In genomic region chr5:59126665-59127354, GRCh38 we compare ENCODE assay signal across 8 cellular contexts.
DNase-seq lines count a peak whose midpoint lies in the region; ATAC-seq and TF ChIP-seq lines count a peak whose summit lies in the region.

No MANE protein-coding gene starts in this region.

- no peaks in the 10 kb centered on the region for H3K9me2 ChIP-seq in neural cell (ENCODE audit: insufficient read depth, low read length)

- H3K4me3 ChIP-seq in dorsolateral prefrontal cortex = peak overlapping the region in 57 of 59 donors; percentile 14 to 65 (median 48)
- H3K4me3 ChIP-seq in neural cell (ENCODE audit: low read length) = peak overlapping the region; percentile 60

- no peaks in the 10 kb centered on the region for H4K20me1 ChIP-seq in neural cell (ENCODE audit: insufficient read depth)

- DNase-seq in Ammon's horn (ENCODE audit: low spot score) = peak; percentile 22
- DNase-seq in LHCN-M2 (ENCODE audit: low read depth) = peak; percentile 27
- no peak for DNase-seq in dorsolateral prefrontal cortex
- no peak for DNase-seq in progenitor cell of endocrine pancreas (ENCODE audit: low spot score, unreplicated experiment)
- no peak for DNase-seq in NCI-H526 (lab: John Stamatoyannopoulos, UW)
- no peak for DNase-seq in SIG-M5 treated with dmso at 0.1 percent for 504 hours (lab: John Stamatoyannopoulos, UW; ENCODE audit: unreplicated experiment)

- peak overlapping the region; percentile 81 for H3K4me2 ChIP-seq in neural cell (ENCODE audit: low read length)

- H3K27ac ChIP-seq in dorsolateral prefrontal cortex (peak overlapping the region in 55 of 59 donors; percentile 6 to 86 (median 65)), neural cell (ENCODE audit: low read length) (peak overlapping the region; percentile 99)

- no peaks in the 10 kb centered on the region for H3K79me2 ChIP-seq in neural cell (replicated peaks; ENCODE audit: insufficient read depth, low read length)

- no peaks in the 10 kb centered on the region for H3K36me3 Mint-ChIP-seq in progenitor cell of endocrine pancreas (ENCODE audit: insufficient read depth)

- no peak for TF ChIP-seq CTCF in dorsolateral prefrontal cortex (IDR thresholded peaks at IDR 0.05 in 54 of 56, conservative IDR thresholded peaks at IDR 0.05 in 2 of 56; ENCODE audit: low read depth in 1 of 56, partially characterized antibody in 56 of 56)
- TF ChIP-seq CTCF in neural cell (IDR thresholded peaks at IDR 0.05; ENCODE audit: poor library complexity, severe bottlenecking) = no peak
- no peak for TF ChIP-seq CTCF in progenitor cell of endocrine pancreas (IDR thresholded peaks at IDR 0.05; ENCODE audit: unreplicated experiment)

- intact Hi-C loops in dorsolateral prefrontal cortex (cut with DNase I) = no loop called here

- H3K9ac ChIP-seq in neural cell (ENCODE audit: low read length) = peak overlapping the region; percentile 85

- ATAC-seq in HG03175 (IDR thresholded peaks at IDR 0.05; ENCODE audit: unreplicated experiment) = no peak

- no peaks in the 10 kb centered on the region for H3K9me3 ChIP-seq in neural cell (ENCODE audit: low read length)

- H3K27me3 ChIP-seq in dorsolateral prefrontal cortex = no peaks in the 10 kb centered on the region
- no peaks in the 10 kb centered on the region for H3K27me3 ChIP-seq in neural cell (ENCODE audit: insufficient read depth, low read depth, low read length)

- no peaks in the 10 kb centered on the region for H3K36me3 ChIP-seq in neural cell (ENCODE audit: insufficient read depth, low read length)

- no peak for TF ChIP-seq RAD21 in neural cell (conservative IDR thresholded peaks at IDR 0.05)

- H3F3A ChIP-seq in neural cell (ENCODE audit: insufficient read depth, low read length, poor library complexity, severe bottlenecking) = no peaks in the 10 kb centered on the region

- no peaks in the 10 kb centered on the region for H3K27me3 Mint-ChIP-seq in progenitor cell of endocrine pancreas

- H3K4me3 Mint-ChIP-seq in progenitor cell of endocrine pancreas (ENCODE audit: low read depth) = no peak overlapping the region

- no peaks in the 10 kb centered on the region for H3K9me3 Mint-ChIP-seq in progenitor cell of endocrine pancreas (ENCODE audit: low read depth)

- peak overlapping the region; percentile 51 for H2AFZ ChIP-seq in neural cell (ENCODE audit: low read depth, low read length)

- no peak for TF ChIP-seq EP300 in neural cell (conservative IDR thresholded peaks at IDR 0.05; ENCODE audit: poor library complexity, severe bottlenecking)

- peaks cover 8% of the 10 kb centered on the region for H3K4me1 Mint-ChIP-seq in progenitor cell of endocrine pancreas (ENCODE audit: low read depth)

- H3K27ac Mint-ChIP-seq in progenitor cell of endocrine pancreas = no peak overlapping the region

TF ChIP-seq in neural cell, 6 proteins besides CTCF, POLR2A, EP300 and RAD21:
- no peak for TF ChIP-seq SMC3 (conservative IDR thresholded peaks at IDR 0.05; ENCODE audit: poor library complexity)
- no peak for TF ChIP-seq MXI1 (conservative IDR thresholded peaks at IDR 0.05; ENCODE audit: poor library complexity, severe bottlenecking)
- TF ChIP-seq, protein P1, sequence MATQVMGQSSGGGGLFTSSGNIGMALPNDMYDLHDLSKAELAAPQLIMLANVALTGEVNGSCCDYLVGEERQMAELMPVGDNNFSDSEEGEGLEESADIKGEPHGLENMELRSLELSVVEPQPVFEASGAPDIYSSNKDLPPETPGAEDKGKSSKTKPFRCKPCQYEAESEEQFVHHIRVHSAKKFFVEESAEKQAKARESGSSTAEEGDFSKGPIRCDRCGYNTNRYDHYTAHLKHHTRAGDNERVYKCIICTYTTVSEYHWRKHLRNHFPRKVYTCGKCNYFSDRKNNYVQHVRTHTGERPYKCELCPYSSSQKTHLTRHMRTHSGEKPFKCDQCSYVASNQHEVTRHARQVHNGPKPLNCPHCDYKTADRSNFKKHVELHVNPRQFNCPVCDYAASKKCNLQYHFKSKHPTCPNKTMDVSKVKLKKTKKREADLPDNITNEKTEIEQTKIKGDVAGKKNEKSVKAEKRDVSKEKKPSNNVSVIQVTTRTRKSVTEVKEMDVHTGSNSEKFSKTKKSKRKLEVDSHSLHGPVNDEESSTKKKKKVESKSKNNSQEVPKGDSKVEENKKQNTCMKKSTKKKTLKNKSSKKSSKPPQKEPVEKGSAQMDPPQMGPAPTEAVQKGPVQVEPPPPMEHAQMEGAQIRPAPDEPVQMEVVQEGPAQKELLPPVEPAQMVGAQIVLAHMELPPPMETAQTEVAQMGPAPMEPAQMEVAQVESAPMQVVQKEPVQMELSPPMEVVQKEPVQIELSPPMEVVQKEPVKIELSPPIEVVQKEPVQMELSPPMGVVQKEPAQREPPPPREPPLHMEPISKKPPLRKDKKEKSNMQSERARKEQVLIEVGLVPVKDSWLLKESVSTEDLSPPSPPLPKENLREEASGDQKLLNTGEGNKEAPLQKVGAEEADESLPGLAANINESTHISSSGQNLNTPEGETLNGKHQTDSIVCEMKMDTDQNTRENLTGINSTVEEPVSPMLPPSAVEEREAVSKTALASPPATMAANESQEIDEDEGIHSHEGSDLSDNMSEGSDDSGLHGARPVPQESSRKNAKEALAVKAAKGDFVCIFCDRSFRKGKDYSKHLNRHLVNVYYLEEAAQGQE (IDR thresholded peaks at IDR 0.05; ENCODE audit: borderline replicate concordance) = peak; percentile 98
- TF ChIP-seq TAF1 (IDR thresholded peaks at IDR 0.05; ENCODE audit: low read depth) = no peak
- peak; percentile 9 for TF ChIP-seq POLR2AphosphoS5 (IDR thresholded peaks at IDR 0.05)

Comparison
In these comparisons a context has a peak if more than half of its experiments do, and no peak if none do; other contexts are left out.
1. DNase-seq: peak in Ammon's horn (single experiment) and LHCN-M2 (single experiment); none in dorsolateral prefrontal cortex (0 of 10), progenitor cell of endocrine pancreas (single experiment), NCI-H526 (0 of 2) and SIG-M5 treated with dmso at 0.1 percent for 504 hours (single experiment).